ENCODE assay signal across 26 cellular contexts in genomic region chr6:37738216-37738615, GRCh38.
"Had no signal": no experiment of that assay in that cellular context is flagged by ENCODE, and none has a peak within 500 bp of the region (broad histone marks: within the 10 kb centered on the region; RNA-seq: fewer than 3 reads in every experiment).

No MANE protein-coding gene starts in this region.

- H3K4me3 Mint-ChIP-seq: activated CD4-positive, alpha-beta T cell treated with anti-CD3 and anti-CD28 coated beads for 36 hours; activated CD4-positive, alpha-beta T cell treated with anti-CD3 and anti-CD28 coated beads, Interleukin-2, amount 10 ng/mL, durations not matched to agents 7 days and 5 days; activated CD8-positive, alpha-beta T cell treated with anti-CD3 and anti-CD28 coated beads, Interleukin-2, amount 10 ng/mL, durations not matched to agents 7 days and 5 days; activated naive CD4-positive, alpha-beta T cell treated with anti-CD3 and anti-CD28 coated beads, Interleukin-2, amount 50 U/mL, for 24 hours; activated naive CD8-positive, alpha-beta T cell treated with anti-CD3 and anti-CD28 coated beads, Interleukin-2, amount 10 ng/mL, durations not matched to agents 7 days and 5 days; activated T-cell treated with anti-CD3 and anti-CD28 coated beads, Interleukin-2, amount 50 U/mL, for 24 hours; central memory CD8-positive, alpha-beta T cell; T-helper 2 cell treated with Interferon-gamma antibody and Interleukin-4, amounts not matched to agents 5 μg/mL and 100 μg/mL, for 36 hours had no signal

- H3K9me3 Mint-ChIP-seq: activated CD4-positive, alpha-beta T cell treated with anti-CD3 and anti-CD28 coated beads, Interleukin-2, amount 10 ng/mL, durations not matched to agents 7 days and 5 days; activated naive CD4-positive, alpha-beta T cell treated with anti-CD3 and anti-CD28 coated beads, Interleukin-2, amount 50 U/mL, for 24 hours; activated naive CD8-positive, alpha-beta T cell treated with anti-CD3 and anti-CD28 coated beads, Interleukin-2, amount 10 ng/mL, durations not matched to agents 7 days and 5 days; activated T-cell treated with anti-CD3 and anti-CD28 coated beads, Interleukin-2, amount 50 U/mL, for 24 hours; activated T-helper 2 cell treated with anti-CD3 and anti-CD28 coated beads, Interferon-gamma antibody, Interleukin-2, Interleukin-4, amounts not matched to agents 10 μg/mL and 5 μg/mL and 100 μg/mL, durations not matched to agents 14 hours and 24 hours and 36 hours; central memory CD8-positive, alpha-beta T cell; T-helper 2 cell treated with Interferon-gamma antibody and Interleukin-4, amounts not matched to agents 5 μg/mL and 100 μg/mL, for 36 hours had no signal

- H3K4me1 Mint-ChIP-seq: activated CD4-positive, alpha-beta T cell treated with anti-CD3 and anti-CD28 coated beads for 36 hours; activated CD4-positive, alpha-beta T cell treated with anti-CD3 and anti-CD28 coated beads, Interleukin-2, amount 10 ng/mL, durations not matched to agents 7 days and 5 days; activated naive CD4-positive, alpha-beta T cell treated with anti-CD3 and anti-CD28 coated beads, Interleukin-2, amount 50 U/mL, for 24 hours; activated naive CD8-positive, alpha-beta T cell treated with anti-CD3 and anti-CD28 coated beads, Interleukin-2, amount 10 ng/mL, durations not matched to agents 7 days and 5 days; central memory CD8-positive, alpha-beta T cell had no signal

- H3K36me3 Mint-ChIP-seq: activated naive CD4-positive, alpha-beta T cell treated with anti-CD3 and anti-CD28 coated beads, Interleukin-2, amount 50 U/mL, for 24 hours had no signal

- H3K9me3 ChIP-seq: ascending aorta, SJCRH30 had no signal

- ATAC-seq: activated CD4-positive, alpha-beta T cell treated with anti-CD3 and anti-CD28 coated beads for 36 hours; activated CD8-positive, alpha-beta T cell treated with anti-CD3 and anti-CD28 coated beads, Interleukin-2, amount 10 ng/mL, durations not matched to agents 7 days and 5 days; Panc1 had no signal

- H3K27ac Mint-ChIP-seq: activated CD4-positive, alpha-beta T cell treated with anti-CD3 and anti-CD28 coated beads for 36 hours; activated CD4-positive, alpha-beta T cell treated with anti-CD3 and anti-CD28 coated beads, Interleukin-2, amount 10 ng/mL, durations not matched to agents 7 days and 5 days; activated CD8-positive, alpha-beta T cell treated with anti-CD3 and anti-CD28 coated beads, Interleukin-2, amount 10 ng/mL, durations not matched to agents 7 days and 5 days; activated naive CD4-positive, alpha-beta T cell treated with anti-CD3 and anti-CD28 coated beads, Interleukin-2, amount 50 U/mL, for 24 hours; activated naive CD8-positive, alpha-beta T cell treated with anti-CD3 and anti-CD28 coated beads, Interleukin-2, amount 10 ng/mL, durations not matched to agents 7 days and 5 days; activated T-cell treated with anti-CD3 and anti-CD28 coated beads, Interleukin-2, amount 50 U/mL, for 24 hours; activated T-helper 2 cell treated with anti-CD3 and anti-CD28 coated beads, Interferon-gamma antibody, Interleukin-2, Interleukin-4, amounts not matched to agents 10 μg/mL and 5 μg/mL and 100 μg/mL, durations not matched to agents 14 hours and 24 hours and 36 hours; T-helper 2 cell treated with Interferon-gamma antibody and Interleukin-4, amounts not matched to agents 5 μg/mL and 100 μg/mL, for 36 hours had no signal

- DNase-seq: activated CD4-positive, alpha-beta T cell treated with anti-CD3 and anti-CD28 coated beads for 36 hours; activated CD4-positive, alpha-beta T cell treated with anti-CD3 and anti-CD28 coated beads, Interleukin-2, amount 10 ng/mL, durations not matched to agents 7 days and 5 days; activated CD4-positive, alpha-beta T cell treated with anti-CD3 and anti-CD28 coated beads, Interleukin-2, amount 50 U/mL, for 48 hours; activated CD8-positive, alpha-beta T cell treated with anti-CD3 and anti-CD28 coated beads, Interleukin-2, amount 10 ng/mL, durations not matched to agents 7 days and 5 days; activated gamma-delta T cell; activated naive CD4-positive, alpha-beta T cell treated with Interleukin-2 at 50 U/mL for 16 hours; activated naive CD8-positive, alpha-beta T cell treated with anti-CD3 and anti-CD28 coated beads, Interleukin-2, amount 10 ng/mL, durations not matched to agents 7 days and 5 days; activated T-cell treated with anti-CD3 and anti-CD28 coated beads, Interleukin-2, amount 50 U/mL, for 24 hours; amygdala; NCI-H1105; NCI-H1417 treated with DMSO at 0.1 percent for 48 hours; NCI-H187 treated with DMSO at 0.1 percent for 48 hours; NCI-H2081; NCI-H2227 treated with DMSO at 0.1 percent for 48 hours; NCI-H446; NCI-H510A treated with DMSO at 0.1 percent for 48 hours; NCI-H526 treated with DMSO at 0.1 percent for 48 hours; NCI-H774; SHP77; SJCRH30 had no signal
